In the genomic region with DNA sequence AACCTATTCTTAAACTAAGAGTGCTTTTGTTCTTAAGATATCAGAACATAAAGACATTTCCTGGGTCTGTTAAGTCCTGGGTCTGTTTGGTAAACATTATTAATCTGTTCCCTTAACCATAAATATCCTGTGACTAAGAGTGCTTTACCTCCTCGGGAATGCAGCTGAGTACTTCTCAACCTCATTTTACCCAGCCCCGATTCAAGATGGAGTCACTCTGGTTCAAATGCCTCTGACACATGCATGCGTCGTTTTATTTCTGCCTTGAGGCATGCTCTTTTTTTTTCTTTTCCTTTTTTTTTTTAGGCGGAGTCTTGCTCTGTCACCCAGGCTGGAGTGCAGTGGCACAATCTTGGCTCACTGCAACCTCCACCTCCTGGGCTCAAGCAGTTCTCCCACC, we compare ENCODE assay signal across 15 cellular contexts.
"Had no signal": no experiment of that assay in that cellular context is flagged by ENCODE, and none has a peak within 500 bp of the region (broad histone marks: within the 10 kb centered on the region; RNA-seq: fewer than 3 reads in every experiment).

No MANE protein-coding gene starts in this region.

- H3K27ac ChIP-seq: ascending aorta, ovary, right lobe of liver, spleen, thoracic aorta, upper lobe of right lung had no signal

- H3K27ac Mint-ChIP-seq: activated naive CD4-positive, alpha-beta T cell treated with anti-CD3 and anti-CD28 coated beads for 36 hours; activated naive CD8-positive, alpha-beta T cell treated with anti-CD3 and anti-CD28 coated beads, Interleukin-2, amount 50 U/mL, for 24 hours; effector memory CD8-positive, alpha-beta T cell had no signal

- H3K27me3 ChIP-seq: ascending aorta, ovary, right lobe of liver, upper lobe of right lung had no signal

- H3K4me1 ChIP-seq: ascending aorta, right lobe of liver, spleen, upper lobe of right lung had no signal

- ATAC-seq: activated naive CD8-positive, alpha-beta T cell treated with anti-CD3 and anti-CD28 coated beads, Interleukin-2, amount 50 U/mL, for 24 hours; effector memory CD8-positive, alpha-beta T cell; right lobe of liver; upper lobe of right lung had no signal

- DNase-seq: activated CD4-positive, CD25-positive, alpha-beta regulatory T cell treated with anti-CD3 and anti-CD28 coated beads, Interleukin-2, amount 50 U/mL, for 72 hours; activated naive CD4-positive, alpha-beta T cell treated with anti-CD3 and anti-CD28 coated beads for 36 hours; activated naive CD8-positive, alpha-beta T cell treated with anti-CD3 and anti-CD28 coated beads, Interleukin-2, amount 50 U/mL, for 24 hours; activated T-cell treated with anti-CD3 and anti-CD28 coated beads for 4 hours; dermis blood vessel endothelial cell; effector memory CD8-positive, alpha-beta T cell; hypothalamus; kidney glomerular epithelial cell; ovary; right lobe of liver; spleen; upper lobe of right lung had no signal

- H3K36me3 ChIP-seq: ascending aorta, ovary, right lobe of liver, spleen, thoracic aorta, upper lobe of right lung had no signal

- H3K9me3 ChIP-seq: ascending aorta, ovary, right lobe of liver, thoracic aorta, upper lobe of right lung had no signal

- H3K4me1 Mint-ChIP-seq: activated naive CD8-positive, alpha-beta T cell treated with anti-CD3 and anti-CD28 coated beads, Interleukin-2, amount 50 U/mL, for 24 hours had no signal

- H3K4me3 Mint-ChIP-seq: activated naive CD4-positive, alpha-beta T cell treated with anti-CD3 and anti-CD28 coated beads for 36 hours; activated naive CD8-positive, alpha-beta T cell treated with anti-CD3 and anti-CD28 coated beads, Interleukin-2, amount 50 U/mL, for 24 hours; effector memory CD8-positive, alpha-beta T cell; neural crest cell had no signal

- H3K4me3 ChIP-seq: ascending aorta, ovary, right lobe of liver, spleen, thoracic aorta, upper lobe of right lung had no signal
